Comparison of ENCODE assay signal across 8 cellular contexts in the genomic region with DNA sequence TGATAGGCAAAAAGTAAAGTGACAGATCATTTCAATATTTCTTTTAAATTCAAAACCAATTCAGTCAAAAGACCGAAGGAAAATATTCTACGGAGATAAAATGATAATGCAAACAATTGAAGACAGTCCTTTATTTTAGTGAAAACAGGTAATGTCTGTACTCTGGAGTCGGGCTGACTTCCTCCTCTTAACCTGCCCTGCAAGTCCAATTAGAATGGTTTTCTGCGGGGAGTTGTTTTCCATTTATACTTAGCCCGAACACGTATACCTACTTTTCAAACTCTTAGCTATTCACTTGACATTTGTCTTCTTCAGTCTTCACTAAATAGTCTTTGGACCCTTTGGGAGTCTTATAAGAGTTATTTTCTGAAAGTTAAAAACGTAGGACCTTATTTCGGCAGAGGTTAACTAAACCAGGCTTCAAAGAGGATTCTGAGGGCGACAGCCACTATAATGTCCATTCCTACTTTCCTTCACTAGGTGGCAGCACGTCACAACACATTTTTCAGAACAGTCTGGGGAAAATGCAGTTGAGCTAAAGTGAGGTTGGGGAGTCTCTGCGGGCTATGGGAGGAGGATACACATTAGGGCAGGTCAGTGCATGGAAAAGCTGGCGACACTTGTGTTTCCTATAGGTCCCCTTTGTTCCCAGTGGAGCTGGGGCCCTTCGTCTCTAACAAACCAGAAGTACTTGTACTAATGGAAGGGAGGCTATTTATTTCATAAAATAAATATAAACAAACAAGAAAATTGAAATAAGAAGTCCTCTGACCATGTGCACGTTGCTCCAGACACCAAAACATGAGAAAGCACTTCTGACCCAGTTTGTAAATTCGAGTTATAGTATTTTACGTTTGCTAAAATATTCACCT.
DNase-seq lines count a peak whose midpoint lies in the region; ATAC-seq and TF ChIP-seq lines count a peak whose summit lies in the region.

No MANE protein-coding gene starts in this region.

- no peak overlapping the region for H3K4me3 Mint-ChIP-seq in activated CD8-positive, alpha-beta memory T cell treated with anti-CD3 and anti-CD28 coated beads, Interleukin-2, amount 10 ng/mL, durations not matched to agents 7 days and 5 days
- peak overlapping the region; percentile 0 to 49 (median 12) for H3K4me3 Mint-ChIP-seq in nephron

- no peak for TF ChIP-seq POLR2A in vagina (IDR thresholded peaks at IDR 0.05)

- H3K27me3 ChIP-seq in vagina: no peaks in the 10 kb centered on the region

- peaks cover 44% of the 10 kb centered on the region for H3K4me1 ChIP-seq in vagina

- peak; percentile 72 for TF ChIP-seq CTCF in GM12864 (IDR thresholded peaks at IDR 0.05; ENCODE audit: low read depth, low read length, missing control alignments)
- TF ChIP-seq CTCF in fibroblast of mammary gland (conservative IDR thresholded peaks at IDR 0.05; ENCODE audit: control insufficient read depth, insufficient read depth, low read depth, low read length): peak; percentile 74
- TF ChIP-seq CTCF in nephron (IDR thresholded peaks at IDR 0.05; ENCODE audit: unreplicated experiment in 3 of 3): peak; percentile 74 to 81 (median 76)
- TF ChIP-seq CTCF in vagina (IDR thresholded peaks at IDR 0.05): peak; percentile 48 to 76 (median 69)

- peaks cover 29% of the 10 kb centered on the region for H3K27me3 Mint-ChIP-seq in activated CD8-positive, alpha-beta memory T cell treated with anti-CD3 and anti-CD28 coated beads, Interleukin-2, amount 10 ng/mL, durations not matched to agents 7 days and 5 days
- peaks cover 5% of the 10 kb centered on the region for H3K27me3 Mint-ChIP-seq in nephron (ENCODE audit: low read depth)

- DNase-seq in A172 (ENCODE audit: low spot score) (peak; percentile 75), GM12864 (ENCODE audit: low read depth) (no peak), NCI-H510A (lab: John Stamatoyannopoulos, UW) (peak; percentile 34), fibroblast of mammary gland (ENCODE audit: low read depth) (peak; percentile 77), vagina (ENCODE audit: extremely low spot score in 2 of 2) (no peak)
- peak; percentile 51 for DNase-seq in activated CD8-positive, alpha-beta memory T cell treated with anti-CD3 and anti-CD28 coated beads, Interleukin-2, amount 10 ng/mL, durations not matched to agents 7 days and 5 days

- no peaks in the 10 kb centered on the region for H3K36me3 Mint-ChIP-seq in activated CD8-positive, alpha-beta memory T cell treated with anti-CD3 and anti-CD28 coated beads, Interleukin-2, amount 10 ng/mL, durations not matched to agents 7 days and 5 days
- no peaks in the 10 kb centered on the region for H3K36me3 Mint-ChIP-seq in nephron (ENCODE audit: low read depth)

- H3K9me3 Mint-ChIP-seq in activated CD8-positive, alpha-beta memory T cell treated with anti-CD3 and anti-CD28 coated beads, Interleukin-2, amount 10 ng/mL, durations not matched to agents 7 days and 5 days (ENCODE audit: low read depth): no peaks in the 10 kb centered on the region
- H3K9me3 Mint-ChIP-seq in nephron: no peaks in the 10 kb centered on the region

- no peak overlapping the region for H3K27ac ChIP-seq in vagina

- H3K4me1 Mint-ChIP-seq in activated CD8-positive, alpha-beta memory T cell treated with anti-CD3 and anti-CD28 coated beads, Interleukin-2, amount 10 ng/mL, durations not matched to agents 7 days and 5 days: no peaks in the 10 kb centered on the region
- H3K4me1 Mint-ChIP-seq in nephron: peaks cover 46% of the 10 kb centered on the region

- H3K9me3 ChIP-seq in vagina: no peaks in the 10 kb centered on the region

- intact Hi-C loops in vagina (cut with DNase I): loop anchor here (5.0 to 10.0 kb wide), 2 partner anchors 477 to 549 kb away; no protein-coding TSS in a partner anchor

- ATAC-seq in HG03342 (IDR thresholded peaks at IDR 0.05; ENCODE audit: unreplicated experiment): peak; percentile 74
- ATAC-seq in activated CD8-positive, alpha-beta memory T cell treated with anti-CD3 and anti-CD28 coated beads, Interleukin-2, amount 10 ng/mL, durations not matched to agents 7 days and 5 days: no peak

- CTCF ChIA-PET in activated CD8-positive, alpha-beta memory T cell treated with anti-CD3 and anti-CD28 coated beads, Interleukin-2, amount 10 ng/mL, durations not matched to agents 7 days and 5 days (lab: Charles Lee): interaction anchor here (0.7 to 3.7 kb wide), 13 partner anchors 9 to 548 kb away, joined by 3 to 31 read pairs (median 5); no protein-coding TSS in a partner anchor

- no peak overlapping the region for H3K27ac Mint-ChIP-seq in activated CD8-positive, alpha-beta memory T cell treated with anti-CD3 and anti-CD28 coated beads, Interleukin-2, amount 10 ng/mL, durations not matched to agents 7 days and 5 days
- H3K27ac Mint-ChIP-seq in nephron: peak overlapping the region in 2 of 3 experiments; percentile 39 to 60

- H3K4me3 ChIP-seq in GM12864 (ENCODE audit: low read depth, low read length) (no peak overlapping the region), fibroblast of mammary gland (ENCODE audit: control insufficient read depth, low read depth, low read length) (no peak overlapping the region), vagina (no peak overlapping the region)

- no peaks in the 10 kb centered on the region for H3K36me3 ChIP-seq in vagina

Comparison
In these comparisons a context has a peak if more than half of its experiments do, and no peak if none do; other contexts are left out.
1. DNase-seq: peak in A172 (single experiment), NCI-H510A (single experiment), activated CD8-positive, alpha-beta memory T cell treated with anti-CD3 and anti-CD28 coated beads, Interleukin-2, amount 10 ng/mL, durations not matched to agents 7 days and 5 days (single experiment) and fibroblast of mammary gland (single experiment); none in GM12864 (single experiment) and vagina (0 of 2).
2. Peak in every context shown above with its lines, with median percentiles within 50 percentile points of each other: CTCF ChIP-seq.